In genomic region chr9:89466451-89467277, GRCh38 we compare ENCODE assay signal across 8 cellular contexts. TPM values are rescaled to one million over a fixed set of nuclear protein-coding genes. Genes with fewer than 3 reads are reported as not detected.
DNase-seq lines count a peak whose midpoint lies in the region; ATAC-seq, FAIRE-seq and TF ChIP-seq lines count a peak whose summit lies in the region.

No MANE protein-coding gene starts in this region.

- H3K4me1 ChIP-seq in CD4-positive, alpha-beta memory T cell (ENCODE audit: insufficient read depth, low read length), result peaks cover 100% of the 10 kb centered on the region
- H3K4me1 ChIP-seq in kidney (ENCODE audit: control insufficient read depth in 1 of 2, insufficient read depth in 1 of 2, low read depth in 1 of 2, low read length in 2 of 2) (peaks cover 27 to 31% of the 10 kb centered on the region in 2 donors), tibial artery (peaks cover 0 to 9% (median 4%) of the 10 kb centered on the region in 4 donors)

- peak in 1 of 5 donors; percentile 73 for DNase-seq in CD4-positive, alpha-beta memory T cell
- DNase-seq in kidney (no peak), 8988T (no peak), GM03348 (ENCODE audit: low spot score) (no peak), tibial artery (no peak)

- H3K4me3 ChIP-seq in CD4-positive, alpha-beta memory T cell (ENCODE audit: low read length in 2 of 2), result peak overlapping the region; percentile 5 to 56
- peak overlapping the region in 1 of 2 donors; percentile 14 for H3K4me3 ChIP-seq in kidney (ENCODE audit: low read length in 2 of 2)
- no peak overlapping the region for H3K4me3 ChIP-seq in tibial artery

- intact Hi-C loops in CD4-positive, alpha-beta memory T cell (cut with micrococcal nuclease), result loop anchor here (10.0 kb wide), 1 partner anchor 152 kb away; the partner anchor contains the start of genes CKS2 and SECISBP2
- intact Hi-C loops in kidney (cut with DNase I) (no loop called here), tibial artery (cut with DNase I; ENCODE audit: low total_unique reads) (no loop called here)

- peak overlapping the region; percentile 92 to 100 (median 96) for H3K27ac Mint-ChIP-seq in CD4-positive, alpha-beta memory T cell

- H3K9ac ChIP-seq in kidney (ENCODE audit: low read length in 2 of 2), result no peak overlapping the region

- peak; percentile 59 for FAIRE-seq in kidney (lab: Jason Lieb, UNC)

- peaks cover 4% of the 10 kb centered on the region for H3K36me3 ChIP-seq in CD4-positive, alpha-beta memory T cell (ENCODE audit: insufficient read depth, low read length)
- H3K36me3 ChIP-seq in kidney (ENCODE audit: control insufficient read depth in 1 of 2, insufficient read depth in 2 of 2, low read length in 2 of 2) (no peaks in the 10 kb centered on the region), tibial artery (no peaks in the 10 kb centered on the region)

- peaks cover 40 to 54% of the 10 kb centered on the region in 2 donors for H3K36me3 Mint-ChIP-seq in CD4-positive, alpha-beta memory T cell

- POLR2A ChIA-PET in CD4-positive, alpha-beta memory T cell (lab: Charles Lee; ENCODE audit: partially characterized antibody), result interaction anchor here (0.7 to 26.8 kb wide), 18 partner anchors 7 to 82 kb away, joined by 3 to 609 read pairs (median 5); no protein-coding TSS in a partner anchor

- H3K4me1 Mint-ChIP-seq in CD4-positive, alpha-beta memory T cell, result peaks cover 86 to 100% (median 94%) of the 10 kb centered on the region in 4 donors

- H3K27ac ChIP-seq in CD4-positive, alpha-beta memory T cell (ENCODE audit: low read depth, low read length), result peak overlapping the region; percentile 73
- H3K27ac ChIP-seq in kidney (ENCODE audit: low read depth in 2 of 2, low read length in 2 of 2) (peak overlapping the region; percentile 84 to 88), tibial artery (no peak overlapping the region)

- TF ChIP-seq CTCF in kidney (IDR thresholded peaks at IDR 0.05; ENCODE audit: borderline replicate concordance, extremely low read depth, insufficient read depth) (no peak), tibial artery (IDR thresholded peaks at IDR 0.05) (no peak)

- H3K27me3 Mint-ChIP-seq in CD4-positive, alpha-beta memory T cell, result no peaks in the 10 kb centered on the region

- H3K27me3 ChIP-seq in CD4-positive, alpha-beta memory T cell (ENCODE audit: insufficient read depth, low read length), result no peaks in the 10 kb centered on the region
- H3K27me3 ChIP-seq in tibial artery, result no peaks in the 10 kb centered on the region

- peaks cover 0 to 2% (median 0%) of the 10 kb centered on the region in 8 donors for H3K9me3 Mint-ChIP-seq in CD4-positive, alpha-beta memory T cell

- peak overlapping the region; percentile 78 to 93 (median 84) for H3K4me3 Mint-ChIP-seq in CD4-positive, alpha-beta memory T cell

- CTCF ChIA-PET in CD4-positive, alpha-beta memory T cell (lab: Charles Lee; ENCODE audit: partially characterized antibody), result interaction anchor here (1.3 to 5.0 kb wide), 4 partner anchors 9 to 82 kb away, joined by 3 to 21 read pairs (median 4); no protein-coding TSS in a partner anchor

- H3K9me3 ChIP-seq in CD4-positive, alpha-beta memory T cell (ENCODE audit: control insufficient read depth in 1 of 2, low read length in 2 of 2), result no peaks in the 10 kb centered on the region
- no peaks in the 10 kb centered on the region for H3K9me3 ChIP-seq in kidney (ENCODE audit: control insufficient read depth in 1 of 2, low read length in 2 of 2)
- no peaks in the 10 kb centered on the region for H3K9me3 ChIP-seq in tibial artery

- ATAC-seq in GM21360 (IDR thresholded peaks at IDR 0.05; ENCODE audit: unreplicated experiment) (peak; percentile 41), HG03521 (IDR thresholded peaks at IDR 0.05; ENCODE audit: unreplicated experiment) (peak; percentile 46), GM19328 (IDR thresholded peaks at IDR 0.05; ENCODE audit: unreplicated experiment) (no peak)

RNA-seq across cellular contexts. Expression of gene SEMA4D, which starts 31.2 kb away (rescaled TPM):
- 100 to 1,000 TPM; 393 to 410 TPM for total RNA-seq in CD4-positive, alpha-beta memory T cell
- 100 to 1,000 TPM in 1 of 2 donors, 10 to 100 TPM in 1; 49.5 to 166 TPM for polyA plus RNA-seq in CD4-positive, alpha-beta memory T cell
- 147 TPM for total RNA-seq in kidney
- polyA plus RNA-seq in kidney (ENCODE audit: insufficient read depth, low read depth, low replicate concordance), result 18.9 TPM

Comparison
In these comparisons a context has a peak if more than half of its experiments do, and no peak if none do; other contexts are left out.
1. H3K27ac ChIP-seq: peak in CD4-positive, alpha-beta memory T cell (single experiment) and kidney (2 of 2); none in tibial artery (0 of 2).
2. H3K4me3 ChIP-seq: peak in CD4-positive, alpha-beta memory T cell (2 of 2); none in tibial artery (0 of 2).